In genomic region chr17:45092932-45093430, GRCh38 we compare ENCODE assay signal across 1 cellular context.
A peak's percentile ranks its signal among the peaks of the same experiment; 100 is the strongest.
TF ChIP-seq lines count a peak whose summit lies in the region.

No MANE protein-coding gene starts in this region.

TF ChIP-seq in A549, 52 proteins besides CTCF, POLR2A, EP300 and RAD21 (continued from another document):
- TF ChIP-seq BCL3 (IDR thresholded peaks at IDR 0.05), result no peak
- TF ChIP-seq JUNB (IDR thresholded peaks at IDR 0.05), result peak; percentile 35; the same call in 1 of the 2 replicates
- peak; percentile 90 for TF ChIP-seq MAX (IDR thresholded peaks at IDR 0.05)
- TF ChIP-seq BHLHE40 (IDR thresholded peaks at IDR 0.05; ENCODE audit: low read depth, low read length), result no peak
- TF ChIP-seq FOSL2 (IDR thresholded peaks at IDR 0.05), result peak; percentile 50
- TF ChIP-seq FOSL2 (CRISPR knock-in tag; IDR thresholded peaks at IDR 0.05), result peak; percentile 91
- TF ChIP-seq JUN (IDR thresholded peaks at IDR 0.05), result 0 out of 5 replicates have a peak, but pooled peaks have one; percentile 16 to 22
